In genomic region chr5:57857696-57858095, GRCh38 we compare ENCODE assay signal across 22 cellular contexts.
DNase-seq lines count a peak whose midpoint lies in the region; ATAC-seq, FAIRE-seq and TF ChIP-seq lines count a peak whose summit lies in the region.
"Had no signal": no experiment of that assay in that cellular context is flagged by ENCODE, and none has a peak within 500 bp of the region (broad histone marks: within the 10 kb centered on the region; RNA-seq: fewer than 3 reads in every experiment).

No MANE protein-coding gene starts in this region.

- no TSS peak for BruUV-seq in mammary epithelial cell (replicated peaks; lab: Mats Ljungman, UMichigan)

- H3K36me3 ChIP-seq in mammary epithelial cell (ENCODE audit: insufficient read depth, low read length) (no peaks in the 10 kb centered on the region), breast epithelium (no peaks in the 10 kb centered on the region), keratinocyte (ENCODE audit: control insufficient read depth in 2 of 2, extremely low read depth in 1 of 2, insufficient read depth in 2 of 2, low read length in 2 of 2) (no peaks in the 10 kb centered on the region)
- H3K36me3 ChIP-seq: BLaER1 had no signal

- DNase-seq in mammary epithelial cell (peak; percentile 40), breast epithelium (ENCODE audit: low spot score in 2 of 2) (no peak), epithelial cell of esophagus (ENCODE audit: low read depth) (peak; percentile 73), keratinocyte (ENCODE audit: low read depth, low spot score) (no peak)
- DNase-seq: Caco-2; CD4-positive, CD25-positive, alpha-beta regulatory T cell; CD8-positive, alpha-beta T cell; DMS153; DND-41; GM23248; H7; HCEC 1CT had no signal

- H3K4me1 ChIP-seq in mammary epithelial cell (ENCODE audit: insufficient read depth, low read length) (peaks cover 32% of the 10 kb centered on the region), breast epithelium (peaks cover 0 to under 1% of the 10 kb centered on the region in 2 donors), keratinocyte (ENCODE audit: control insufficient read depth, extremely low read depth, insufficient read depth, low read length) (peaks cover 35% of the 10 kb centered on the region)
- H3K4me1 ChIP-seq: BLaER1 had no signal

- TF ChIP-seq POLR2A in breast epithelium (IDR thresholded peaks at IDR 0.05), result no peak

- H3K9me3 ChIP-seq in mammary epithelial cell (replicated peaks; ENCODE audit: insufficient read depth, low read length) (no peaks in the 10 kb centered on the region), breast epithelium (no peaks in the 10 kb centered on the region), keratinocyte (ENCODE audit: control insufficient read depth, low read depth, low read length) (peaks cover 3% of the 10 kb centered on the region)
- H3K9me3 ChIP-seq: BLaER1, Caco-2 had no signal

- H3K27ac ChIP-seq in mammary epithelial cell (ENCODE audit: insufficient read depth, low read depth, low read length) (peak overlapping the region; percentile 30), breast epithelium (no peak overlapping the region), keratinocyte (ENCODE audit: control insufficient read depth, insufficient read depth, low read length) (peak overlapping the region; percentile 72)
- H3K27ac ChIP-seq: 22Rv1, BLaER1, C4-2B, GM23248 had no signal

- no peak for FAIRE-seq in keratinocyte (lab: Jason Lieb, UNC)
- FAIRE-seq: A204.1, G401.6, GM12892, GM19239, H1 had no signal

- H3K27me3 ChIP-seq in mammary epithelial cell (ENCODE audit: insufficient read depth, low read length), result no peaks in the 10 kb centered on the region
- no peaks in the 10 kb centered on the region for H3K27me3 ChIP-seq in breast epithelium
- H3K27me3 ChIP-seq in keratinocyte (ENCODE audit: control insufficient read depth, extremely low read depth, insufficient read depth, low read length), result no peaks in the 10 kb centered on the region
- H3K27me3 ChIP-seq: BLaER1 had no signal

- CTCF ChIA-PET in mammary epithelial cell (lab: Charles Lee; ENCODE audit: low non-redundant PET), result interaction anchor here (0.6 kb wide), 2 partner anchors 18 to 207 kb away, joined by 3 read pairs; no protein-coding TSS in a partner anchor

- intact Hi-C loops in mammary epithelial cell (cut with micrococcal nuclease) (loop anchor here (2.0 kb wide), 1 partner anchor 33 kb away; no protein-coding TSS in a partner anchor), breast epithelium (cut with DNase I; ENCODE audit: low total_unique reads) (no loop called here)

- TF ChIP-seq CTCF in mammary epithelial cell (conservative IDR thresholded peaks at IDR 0.05 in 1 of 2, IDR thresholded peaks at IDR 0.05 in 1 of 2; ENCODE audit: extremely low read depth in 1 of 2, insufficient read depth in 1 of 2, low read depth in 1 of 2, low read length in 2 of 2), result no peak
- TF ChIP-seq CTCF in breast epithelium (IDR thresholded peaks at IDR 0.05), result no peak
- TF ChIP-seq CTCF in epithelial cell of esophagus (IDR thresholded peaks at IDR 0.05; ENCODE audit: insufficient read depth, low read depth, low read length, missing control alignments), result no peak
- no peak for TF ChIP-seq CTCF in keratinocyte (optimal IDR thresholded peaks at IDR 0.05 in 1 of 3, IDR thresholded peaks at IDR 0.05 in 1 of 3, conservative IDR thresholded peaks at IDR 0.05 in 1 of 3; ENCODE audit: extremely low read depth in 1 of 3, insufficient read depth in 2 of 3, low read length in 3 of 3)

- H3K79me2 ChIP-seq in mammary epithelial cell (ENCODE audit: insufficient read depth, low read length) (no peaks in the 10 kb centered on the region), keratinocyte (ENCODE audit: control insufficient read depth, insufficient read depth, low read length) (no peaks in the 10 kb centered on the region)

- ATAC-seq in GM18909 (IDR thresholded peaks at IDR 0.05; ENCODE audit: poor library complexity, unreplicated experiment) (no peak), HG02571 (IDR thresholded peaks at IDR 0.05; ENCODE audit: unreplicated experiment) (no peak)
- ATAC-seq: CD8-positive, alpha-beta T cell had no signal

- peak overlapping the region; percentile 29 for H2AFZ ChIP-seq in mammary epithelial cell (ENCODE audit: low read depth, low read length)
- peak overlapping the region; percentile 53 for H2AFZ ChIP-seq in keratinocyte (ENCODE audit: control insufficient read depth, low read length)
- H2AFZ ChIP-seq: GM23248 had no signal

- no peaks in the 10 kb centered on the region for H3K9me1 ChIP-seq in keratinocyte (ENCODE audit: control insufficient read depth, extremely low read depth, insufficient read depth, low read length)

- H3K9ac ChIP-seq in mammary epithelial cell (ENCODE audit: insufficient read depth, low read length), result no peak overlapping the region
- H3K9ac ChIP-seq in keratinocyte (ENCODE audit: control insufficient read depth, extremely low read depth, insufficient read depth, low read length), result peak overlapping the region; percentile 30
- H3K9ac ChIP-seq: BLaER1, GM23248 had no signal

- H3K4me2 ChIP-seq in mammary epithelial cell (ENCODE audit: insufficient read depth, low read depth, low read length) (no peak overlapping the region), keratinocyte (ENCODE audit: control insufficient read depth, extremely low read depth, insufficient read depth, low read depth, low read length) (peak overlapping the region; percentile 49)
- H3K4me2 ChIP-seq: BLaER1 had no signal

- in situ Hi-C loops in mammary epithelial cell (cut with MboI; ENCODE audit: low sequenced_read_pairs in 2 of 2), result no loop called here

- dilution Hi-C loops in mammary epithelial cell (cut with HindIII; ENCODE audit: low sequenced_read_pairs) (no loop called here), keratinocyte (cut with MboI; ENCODE audit: extremely low pct_ligation_motif_present, low sequenced_read_pairs) (no loop called here)

- no peak overlapping the region for H3K4me3 ChIP-seq in mammary epithelial cell (replicated peaks in 1 of 3; ENCODE audit: insufficient read depth in 1 of 3, low read depth in 2 of 3, low read length in 3 of 3)
- no peak overlapping the region for H3K4me3 ChIP-seq in breast epithelium
- H3K4me3 ChIP-seq in epithelial cell of esophagus (ENCODE audit: low read length), result no peak overlapping the region
- H3K4me3 ChIP-seq in keratinocyte (ENCODE audit: control insufficient read depth in 2 of 3, extremely low read depth in 1 of 3, insufficient read depth in 2 of 3, low read depth in 1 of 3, low read length in 3 of 3), result no peak overlapping the region
- H3K4me3 ChIP-seq: BLaER1, GM23248 had no signal

- H4K20me1 ChIP-seq in mammary epithelial cell (ENCODE audit: insufficient read depth, low read length) (no peaks in the 10 kb centered on the region), keratinocyte (ENCODE audit: control insufficient read depth, extremely low read depth, insufficient read depth, low read length) (no peaks in the 10 kb centered on the region)
- H4K20me1 ChIP-seq: BLaER1 had no signal

Comparison
In these comparisons a context has a peak if more than half of its experiments do, and no peak if none do; other contexts are left out.
1. DNase-seq: peak in mammary epithelial cell (single experiment) and epithelial cell of esophagus (single experiment); none in breast epithelium (0 of 2) and keratinocyte (single experiment).
2. H3K27ac ChIP-seq: peak in mammary epithelial cell (single experiment) and keratinocyte (single experiment); none in breast epithelium (0 of 2).